In genomic region chr9:72489986-72490385, GRCh38 we compare ENCODE assay signal across 5 cellular contexts. TPM values are rescaled to one million over a fixed set of nuclear protein-coding genes. Genes with fewer than 3 reads are reported as not detected.
"Had no signal": no experiment of that assay in that cellular context is flagged by ENCODE, and none has a peak within 500 bp of the region (broad histone marks: within the 10 kb centered on the region; RNA-seq: fewer than 3 reads in every experiment).

No MANE protein-coding gene starts in this region.

- DNase-seq: IMR-90, KBM-7 had no signal

- ATAC-seq: HepG2, K562 had no signal

RNA-seq across cellular contexts. Expression of gene TMC1, which starts 31.4 kb away (rescaled TPM):
- total RNA-seq: HT1080, IMR-90, K562 had no signal
